Comparison of ENCODE assay signal across 19 cellular contexts in genomic region chr9:125486576-125486975, GRCh38.
DNase-seq lines count a peak whose midpoint lies in the region; ATAC-seq, FAIRE-seq and TF ChIP-seq lines count a peak whose summit lies in the region.
"Had no signal": no experiment of that assay in that cellular context is flagged by ENCODE, and none has a peak within 500 bp of the region (broad histone marks: within the 10 kb centered on the region; RNA-seq: fewer than 3 reads in every experiment).

No MANE protein-coding gene starts in this region.

- 44% methylated on average over 4 of the region's 5 CpGs; no CpG with 5 or more reads in 1 of the 2 donors for WGBS in gastroesophageal sphincter (ENCODE audit: low coverage in 1 of 2), 2 donors
- 73 to 96% methylated on average over 5 of the region's 5 CpGs for WGBS in thyroid gland, 2 donors

- no peak for DNase-seq in activated T-helper 1 cell treated with anti-CD3 and anti-CD28 coated beads, Interleukin-12 subunit alpha, Interleukin-12 subunit beta, Interleukin-2, Interleukin-4 antibody, amounts not matched to agents 30 ng/mL and 10 ng/mL and 1 ng/mL, durations not matched to agents 14 hours and 24 hours and 36 hours (ENCODE audit: low spot score)
- no peak for DNase-seq in memory B cell (ENCODE audit: low spot score in 2 of 2)
- peak; percentile 52 to 54 for DNase-seq in thyroid gland
- no peak for DNase-seq in GM12891 (ENCODE audit: insufficient read length, low spot score)
- no peak for DNase-seq in T-cell
- no peak for DNase-seq in NCI-H1048 (lab: John Stamatoyannopoulos, UW)
- no peak for DNase-seq in frontal cortex (ENCODE audit: low spot score in 2 of 2)
- DNase-seq: activated CD4-positive, alpha-beta T cell treated with anti-CD3 and anti-CD28 coated beads, Interleukin-2, amount 10 ng/mL, durations not matched to agents 7 days and 5 days; activated naive CD4-positive, alpha-beta T cell treated with anti-CD3 and anti-CD28 coated beads for 36 hours; AML-193; brain microvascular endothelial cell; GOT3; stimulated activated CD4-positive, alpha-beta T cell treated with anti-CD3 and anti-CD28 coated beads, Interleukin-2, amount 100 ng/mL, for 48 hours; substantia nigra had no signal

- TF ChIP-seq EP300 in gastroesophageal sphincter (IDR thresholded peaks at IDR 0.05), result no peak

- CTCF ChIA-PET in T-cell (lab: Charles Lee), result no interaction called here

- H3K27me3 ChIP-seq in gastroesophageal sphincter (no peaks in the 10 kb centered on the region), thyroid gland (no peaks in the 10 kb centered on the region)
- H3K27me3 ChIP-seq: brain microvascular endothelial cell had no signal

- peak; percentile 81 for ATAC-seq in gastroesophageal sphincter
- ATAC-seq in memory B cell (ENCODE audit: low read depth), result no peak
- no peak for ATAC-seq in T-cell (replicated peaks in 1 of 4)
- ATAC-seq: GM12878 had no signal

- no peaks in the 10 kb centered on the region for H3K4me1 Mint-ChIP-seq in activated T-helper 1 cell treated with anti-CD3 and anti-CD28 coated beads, Interleukin-12 subunit alpha, Interleukin-12 subunit beta, Interleukin-2, Interleukin-4 antibody, amounts not matched to agents 30 ng/mL and 10 ng/mL and 1 ng/mL, durations not matched to agents 14 hours and 24 hours and 36 hours (ENCODE audit: low read depth)
- peaks cover 3% of the 10 kb centered on the region for H3K4me1 Mint-ChIP-seq in memory B cell
- peaks cover 0 to 2% (median 0%) of the 10 kb centered on the region in 3 donors for H3K4me1 Mint-ChIP-seq in T-cell
- H3K4me1 Mint-ChIP-seq: activated CD4-positive, alpha-beta T cell treated with anti-CD3 and anti-CD28 coated beads, Interleukin-2, amount 10 ng/mL, durations not matched to agents 7 days and 5 days had no signal

- H3K27ac ChIP-seq in gastroesophageal sphincter, result peak overlapping the region in 3 of 4 donors; percentile 41 to 75 (median 71)
- H3K27ac ChIP-seq in thyroid gland, result no peak overlapping the region
- H3K27ac ChIP-seq: brain microvascular endothelial cell had no signal

- peak overlapping the region; percentile 60 for H3K27ac Mint-ChIP-seq in activated T-helper 1 cell treated with anti-CD3 and anti-CD28 coated beads, Interleukin-12 subunit alpha, Interleukin-12 subunit beta, Interleukin-2, Interleukin-4 antibody, amounts not matched to agents 30 ng/mL and 10 ng/mL and 1 ng/mL, durations not matched to agents 14 hours and 24 hours and 36 hours
- peak overlapping the region; percentile 52 for H3K27ac Mint-ChIP-seq in memory B cell
- H3K27ac Mint-ChIP-seq in T-cell, result no peak overlapping the region
- H3K27ac Mint-ChIP-seq: activated CD4-positive, alpha-beta T cell treated with anti-CD3 and anti-CD28 coated beads, Interleukin-2, amount 10 ng/mL, durations not matched to agents 7 days and 5 days; activated naive CD4-positive, alpha-beta T cell treated with anti-CD3 and anti-CD28 coated beads for 36 hours had no signal

- H3K36me3 ChIP-seq in gastroesophageal sphincter, result peaks cover 0 to 3% of the 10 kb centered on the region in 2 donors
- no peaks in the 10 kb centered on the region for H3K36me3 ChIP-seq in thyroid gland
- H3K36me3 ChIP-seq: brain microvascular endothelial cell had no signal

- intact Hi-C loops in activated T-helper 1 cell treated with anti-CD3 and anti-CD28 coated beads, Interleukin-12 subunit alpha, Interleukin-12 subunit beta, Interleukin-2, Interleukin-4 antibody, amounts not matched to agents 30 ng/mL and 10 ng/mL and 1 ng/mL, durations not matched to agents 14 hours and 24 hours and 36 hours (cut with micrococcal nuclease), result no loop called here
- intact Hi-C loops in thyroid gland (cut with DNase I), result no loop called here

- POLR2A ChIA-PET in T-cell (lab: Charles Lee), result no interaction called here

- H3K4me3 Mint-ChIP-seq in activated T-helper 1 cell treated with anti-CD3 and anti-CD28 coated beads, Interleukin-12 subunit alpha, Interleukin-12 subunit beta, Interleukin-2, Interleukin-4 antibody, amounts not matched to agents 30 ng/mL and 10 ng/mL and 1 ng/mL, durations not matched to agents 14 hours and 24 hours and 36 hours, result no peak overlapping the region
- H3K4me3 Mint-ChIP-seq in memory B cell (no peak overlapping the region), T-cell (no peak overlapping the region)
- H3K4me3 Mint-ChIP-seq: activated CD4-positive, alpha-beta T cell treated with anti-CD3 and anti-CD28 coated beads, Interleukin-2, amount 10 ng/mL, durations not matched to agents 7 days and 5 days; activated naive CD4-positive, alpha-beta T cell treated with anti-CD3 and anti-CD28 coated beads for 36 hours had no signal

- no peaks in the 10 kb centered on the region for H3K36me3 Mint-ChIP-seq in activated T-helper 1 cell treated with anti-CD3 and anti-CD28 coated beads, Interleukin-12 subunit alpha, Interleukin-12 subunit beta, Interleukin-2, Interleukin-4 antibody, amounts not matched to agents 30 ng/mL and 10 ng/mL and 1 ng/mL, durations not matched to agents 14 hours and 24 hours and 36 hours (ENCODE audit: low read depth)
- H3K36me3 Mint-ChIP-seq in memory B cell (peaks cover 16% of the 10 kb centered on the region), T-cell (peaks cover 36% of the 10 kb centered on the region)

- FAIRE-seq in GM12891 (lab: Jason Lieb, UNC) (no peak), frontal cortex (lab: Jason Lieb, UNC) (no peak)
- FAIRE-seq: GM12878, islet of Langerhans, RCC 7860, TTC549 had no signal

- H3K4me1 ChIP-seq in gastroesophageal sphincter (peaks cover 0 to 47% (median 23%) of the 10 kb centered on the region in 3 donors), thyroid gland (peaks cover 0 to 20% of the 10 kb centered on the region in 2 donors)

- TF ChIP-seq POLR2A in gastroesophageal sphincter (IDR thresholded peaks at IDR 0.05), result no peak
- TF ChIP-seq POLR2A in thyroid gland (IDR thresholded peaks at IDR 0.05), result no peak
- no peak for TF ChIP-seq POLR2A in GM12891 (IDR thresholded peaks at IDR 0.05; ENCODE audit: low read depth, low read length)

- H3K27me3 Mint-ChIP-seq in activated T-helper 1 cell treated with anti-CD3 and anti-CD28 coated beads, Interleukin-12 subunit alpha, Interleukin-12 subunit beta, Interleukin-2, Interleukin-4 antibody, amounts not matched to agents 30 ng/mL and 10 ng/mL and 1 ng/mL, durations not matched to agents 14 hours and 24 hours and 36 hours (ENCODE audit: insufficient read depth), result no peaks in the 10 kb centered on the region
- no peaks in the 10 kb centered on the region for H3K27me3 Mint-ChIP-seq in memory B cell
- no peaks in the 10 kb centered on the region for H3K27me3 Mint-ChIP-seq in T-cell
- H3K27me3 Mint-ChIP-seq: activated CD4-positive, alpha-beta T cell treated with anti-CD3 and anti-CD28 coated beads, Interleukin-2, amount 10 ng/mL, durations not matched to agents 7 days and 5 days had no signal

- H3K9me3 Mint-ChIP-seq in activated T-helper 1 cell treated with anti-CD3 and anti-CD28 coated beads, Interleukin-12 subunit alpha, Interleukin-12 subunit beta, Interleukin-2, Interleukin-4 antibody, amounts not matched to agents 30 ng/mL and 10 ng/mL and 1 ng/mL, durations not matched to agents 14 hours and 24 hours and 36 hours, result no peaks in the 10 kb centered on the region
- H3K9me3 Mint-ChIP-seq in memory B cell (no peaks in the 10 kb centered on the region), T-cell (no peaks in the 10 kb centered on the region)
- H3K9me3 Mint-ChIP-seq: activated CD4-positive, alpha-beta T cell treated with anti-CD3 and anti-CD28 coated beads, Interleukin-2, amount 10 ng/mL, durations not matched to agents 7 days and 5 days; activated naive CD4-positive, alpha-beta T cell treated with anti-CD3 and anti-CD28 coated beads for 36 hours had no signal

- H3K9me3 ChIP-seq in gastroesophageal sphincter (no peaks in the 10 kb centered on the region), thyroid gland (no peaks in the 10 kb centered on the region)

- no peak for TF ChIP-seq CTCF in gastroesophageal sphincter (IDR thresholded peaks at IDR 0.05)
- TF ChIP-seq CTCF in thyroid gland (IDR thresholded peaks at IDR 0.05), result no peak

- H3K4me3 ChIP-seq in gastroesophageal sphincter, result no peak overlapping the region
- H3K4me3 ChIP-seq in thyroid gland (replicated peaks in 1 of 3), result no peak overlapping the region
- H3K4me3 ChIP-seq: GM12878 had no signal

TF ChIP-seq in GM12891, 5 proteins besides CTCF, POLR2A, EP300 and RAD21:
- TF ChIP-seq PAX5 (IDR thresholded peaks at IDR 0.05; ENCODE audit: insufficient read depth, low read length, severe bottlenecking), result no peak
- no peak for TF ChIP-seq POU2F2 (IDR thresholded peaks at IDR 0.05; ENCODE audit: low read depth, low read length)
- TF ChIP-seq SPI1 (IDR thresholded peaks at IDR 0.05; ENCODE audit: low read depth, low read length), result no peak
- no peak for TF ChIP-seq POLR2AphosphoS5 (IDR thresholded peaks at IDR 0.05; ENCODE audit: low read depth, low read length)
- no peak for TF ChIP-seq TAF1 (IDR thresholded peaks at IDR 0.05; ENCODE audit: low read depth, low read length)

Comparison
In these comparisons a context has a peak if more than half of its experiments do, and no peak if none do; other contexts are left out.
1. DNase-seq: peak in thyroid gland (2 of 2); none in activated T-helper 1 cell treated with anti-CD3 and anti-CD28 coated beads, Interleukin-12 subunit alpha, Interleukin-12 subunit beta, Interleukin-2, Interleukin-4 antibody, amounts not matched to agents 30 ng/mL and 10 ng/mL and 1 ng/mL, durations not matched to agents 14 hours and 24 hours and 36 hours (single experiment), memory B cell (0 of 2), GM12891 (single experiment), T-cell (0 of 34), NCI-H1048 (single experiment) and frontal cortex (0 of 2).
2. H3K27ac Mint-ChIP-seq: peak in activated T-helper 1 cell treated with anti-CD3 and anti-CD28 coated beads, Interleukin-12 subunit alpha, Interleukin-12 subunit beta, Interleukin-2, Interleukin-4 antibody, amounts not matched to agents 30 ng/mL and 10 ng/mL and 1 ng/mL, durations not matched to agents 14 hours and 24 hours and 36 hours (single experiment) and memory B cell (single experiment); none in T-cell (0 of 2).
3. H3K27ac ChIP-seq: peak in gastroesophageal sphincter (3 of 4); none in thyroid gland (0 of 3).